ENCODE assay signal across 1 cellular context in the genomic region with DNA sequence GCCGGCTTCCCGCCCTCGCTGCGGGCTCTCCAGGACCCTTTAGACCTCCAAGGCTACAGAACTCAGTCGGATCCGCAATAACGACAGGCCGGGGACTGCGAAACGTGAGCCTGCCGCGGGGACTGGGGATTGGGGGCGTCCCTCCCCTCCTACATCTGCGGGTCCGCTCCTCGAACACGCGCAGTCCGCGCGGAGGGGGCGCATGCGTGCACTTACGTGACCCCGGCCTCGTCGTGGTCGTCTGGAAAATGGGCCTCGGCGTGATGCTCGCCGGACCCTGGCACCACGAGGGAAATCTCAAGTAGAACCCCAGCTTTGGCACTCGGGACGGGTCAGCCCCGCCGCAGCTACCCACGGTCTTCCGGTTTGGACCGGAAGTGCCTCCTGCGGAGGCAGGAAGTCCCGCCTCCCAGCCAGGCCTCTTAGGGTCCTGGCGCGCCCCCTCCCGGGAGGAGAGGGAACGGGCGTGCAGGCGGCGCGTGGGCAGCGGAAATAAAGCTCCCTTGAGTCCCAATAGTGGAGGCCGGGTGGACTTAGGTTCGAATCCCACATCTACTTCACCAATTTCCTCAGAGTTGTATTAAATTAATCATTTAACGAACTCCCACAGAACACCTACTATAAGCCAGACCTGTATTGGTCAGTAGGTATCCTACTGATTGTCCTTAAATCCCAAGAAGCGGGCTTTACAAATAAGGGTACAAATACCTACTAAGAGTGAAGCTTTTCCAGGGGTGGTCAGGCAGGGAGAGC.
TF ChIP-seq lines count a peak whose summit lies in the region.

A gene with protein sequence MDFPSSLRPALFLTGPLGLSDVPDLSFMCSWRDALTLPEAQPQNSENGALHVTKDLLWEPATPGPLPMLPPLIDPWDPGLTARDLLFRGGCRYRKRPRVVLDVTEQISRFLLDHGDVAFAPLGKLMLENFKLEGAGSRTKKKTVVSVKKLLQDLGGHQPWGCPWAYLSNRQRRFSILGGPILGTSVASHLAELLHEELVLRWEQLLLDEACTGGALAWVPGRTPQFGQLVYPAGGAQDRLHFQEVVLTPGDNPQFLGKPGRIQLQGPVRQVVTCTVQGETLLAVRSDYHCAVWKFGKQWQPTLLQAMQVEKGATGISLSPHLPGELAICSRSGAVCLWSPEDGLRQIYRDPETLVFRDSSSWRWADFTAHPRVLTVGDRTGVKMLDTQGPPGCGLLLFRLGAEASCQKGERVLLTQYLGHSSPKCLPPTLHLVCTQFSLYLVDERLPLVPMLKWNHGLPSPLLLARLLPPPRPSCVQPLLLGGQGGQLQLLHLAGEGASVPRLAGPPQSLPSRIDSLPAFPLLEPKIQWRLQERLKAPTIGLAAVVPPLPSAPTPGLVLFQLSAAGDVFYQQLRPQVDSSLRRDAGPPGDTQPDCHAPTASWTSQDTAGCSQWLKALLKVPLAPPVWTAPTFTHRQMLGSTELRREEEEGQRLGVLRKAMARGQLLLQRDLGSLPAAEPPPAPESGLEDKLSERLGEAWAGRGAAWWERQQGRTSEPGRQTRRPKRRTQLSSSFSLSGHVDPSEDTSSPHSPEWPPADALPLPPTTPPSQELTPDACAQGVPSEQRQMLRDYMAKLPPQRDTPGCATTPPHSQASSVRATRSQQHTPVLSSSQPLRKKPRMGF (minus strand): TSS at position 373 of the 753 bp plus-strand sequence. CDS start 2,069 bp downstream, outside the sequence.

TF ChIP-seq in HepG2, 621 proteins besides CTCF, POLR2A, EP300 and RAD21 (continued from another document and continues in another):
- TF ChIP-seq, protein P1, sequence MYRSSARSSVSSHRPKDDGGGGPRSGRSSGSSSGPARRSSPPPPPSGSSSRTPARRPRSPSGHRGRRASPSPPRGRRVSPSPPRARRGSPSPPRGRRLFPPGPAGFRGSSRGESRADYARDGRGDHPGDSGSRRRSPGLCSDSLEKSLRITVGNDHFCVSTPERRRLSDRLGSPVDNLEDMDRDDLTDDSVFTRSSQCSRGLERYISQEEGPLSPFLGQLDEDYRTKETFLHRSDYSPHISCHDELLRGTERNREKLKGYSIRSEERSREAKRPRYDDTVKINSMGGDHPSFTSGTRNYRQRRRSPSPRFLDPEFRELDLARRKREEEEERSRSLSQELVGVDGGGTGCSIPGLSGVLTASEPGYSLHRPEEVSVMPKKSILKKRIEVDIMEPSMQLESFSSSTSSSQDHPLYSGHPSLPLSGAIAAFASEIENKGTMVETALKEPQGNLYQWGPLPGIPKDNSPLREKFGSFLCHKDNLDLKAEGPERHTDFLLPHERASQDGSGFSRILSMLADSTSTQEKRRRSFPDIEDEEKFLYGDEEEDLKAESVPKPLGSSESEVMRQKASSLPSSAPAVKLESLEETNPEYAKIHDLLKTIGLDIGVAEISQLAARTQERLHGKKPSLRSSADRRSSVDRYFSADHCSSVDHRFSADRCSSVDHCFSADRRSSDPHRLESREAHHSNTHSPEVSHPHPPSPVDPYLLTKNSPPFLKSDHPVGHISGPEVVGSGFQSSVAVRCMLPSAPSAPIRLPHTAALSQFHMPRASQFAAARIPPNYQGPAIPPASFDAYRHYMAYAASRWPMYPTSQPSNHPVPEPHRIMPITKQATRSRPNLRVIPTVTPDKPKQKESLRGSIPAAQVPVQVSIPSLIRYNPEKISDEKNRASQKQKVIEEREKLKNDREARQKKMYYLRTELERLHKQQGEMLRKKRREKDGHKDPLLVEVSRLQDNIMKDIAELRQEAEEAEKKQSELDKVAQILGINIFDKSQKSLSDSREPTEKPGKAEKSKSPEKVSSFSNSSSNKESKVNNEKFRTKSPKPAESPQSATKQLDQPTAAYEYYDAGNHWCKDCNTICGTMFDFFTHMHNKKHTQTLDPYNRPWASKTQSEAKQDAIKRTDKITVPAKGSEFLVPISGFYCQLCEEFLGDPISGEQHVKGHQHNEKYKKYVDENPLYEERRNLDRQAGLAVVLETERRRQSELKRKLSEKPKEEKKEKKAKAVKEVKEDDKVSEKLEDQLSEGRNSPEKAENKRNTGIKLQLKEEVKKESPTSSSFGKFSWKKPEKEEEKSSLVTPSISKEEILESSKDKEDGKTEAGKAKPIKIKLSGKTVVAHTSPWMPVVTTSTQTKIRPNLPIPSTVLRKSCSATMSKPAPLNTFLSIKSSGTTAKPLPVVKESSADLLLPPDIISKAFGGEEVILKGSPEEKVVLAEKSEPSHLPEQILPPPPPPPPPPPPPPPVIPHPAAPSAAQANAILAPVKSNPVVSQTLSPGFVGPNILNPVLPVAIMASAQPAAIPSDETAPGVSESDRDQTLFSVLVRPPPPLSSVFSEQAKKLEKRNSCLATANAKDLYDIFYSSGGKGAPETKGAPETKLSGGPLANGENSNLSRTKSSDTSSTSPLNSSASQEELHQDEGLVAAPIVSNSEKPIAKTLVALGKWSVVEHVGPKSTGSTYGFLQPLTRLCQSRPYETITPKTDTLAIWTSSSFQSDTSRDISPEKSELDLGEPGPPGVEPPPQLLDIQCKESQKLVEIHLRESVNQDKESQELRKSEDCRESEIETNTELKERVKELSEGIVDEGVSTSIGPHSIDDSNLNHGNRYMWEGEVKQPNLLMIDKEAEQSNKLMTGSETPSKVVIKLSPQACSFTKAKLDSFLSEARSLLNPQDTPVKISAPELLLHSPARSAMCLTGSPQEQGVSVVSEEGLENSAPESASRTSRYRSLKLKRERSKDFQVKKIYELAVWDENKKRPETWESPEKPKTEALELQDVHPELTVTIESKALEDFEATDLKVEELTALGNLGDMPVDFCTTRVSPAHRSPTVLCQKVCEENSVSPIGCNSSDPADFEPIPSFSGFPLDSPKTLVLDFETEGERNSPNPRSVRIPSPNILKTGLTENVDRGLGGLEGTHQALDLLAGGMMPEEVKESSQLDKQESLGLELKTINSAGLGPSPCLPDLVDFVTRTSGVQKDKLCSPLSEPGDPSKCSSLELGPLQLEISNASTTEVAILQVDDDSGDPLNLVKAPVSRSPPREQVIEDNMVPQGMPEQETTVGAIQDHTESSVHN (CRISPR knock-in tag; IDR thresholded peaks at IDR 0.05), result 0 out of 2 replicates have a peak, but pooled peaks have one; percentile 22
- no peak for TF ChIP-seq MBNL3 (CRISPR knock-in tag; conservative IDR thresholded peaks at IDR 0.05)
- TF ChIP-seq, protein P2, sequence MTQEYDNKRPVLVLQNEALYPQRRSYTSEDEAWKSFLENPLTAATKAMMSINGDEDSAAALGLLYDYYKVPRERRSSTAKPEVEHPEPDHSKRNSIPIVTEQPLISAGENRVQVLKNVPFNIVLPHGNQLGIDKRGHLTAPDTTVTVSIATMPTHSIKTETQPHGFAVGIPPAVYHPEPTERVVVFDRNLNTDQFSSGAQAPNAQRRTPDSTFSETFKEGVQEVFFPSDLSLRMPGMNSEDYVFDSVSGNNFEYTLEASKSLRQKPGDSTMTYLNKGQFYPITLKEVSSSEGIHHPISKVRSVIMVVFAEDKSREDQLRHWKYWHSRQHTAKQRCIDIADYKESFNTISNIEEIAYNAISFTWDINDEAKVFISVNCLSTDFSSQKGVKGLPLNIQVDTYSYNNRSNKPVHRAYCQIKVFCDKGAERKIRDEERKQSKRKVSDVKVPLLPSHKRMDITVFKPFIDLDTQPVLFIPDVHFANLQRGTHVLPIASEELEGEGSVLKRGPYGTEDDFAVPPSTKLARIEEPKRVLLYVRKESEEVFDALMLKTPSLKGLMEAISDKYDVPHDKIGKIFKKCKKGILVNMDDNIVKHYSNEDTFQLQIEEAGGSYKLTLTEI (CRISPR knock-in tag; conservative IDR thresholded peaks at IDR 0.05), result no peak
- TF ChIP-seq ZNF317 (CRISPR knock-in tag; IDR thresholded peaks at IDR 0.05), result peak; percentile 70; the same call in 1 of the 2 replicates
- no peak for TF ChIP-seq PAF1 (CRISPR knock-in tag; IDR thresholded peaks at IDR 0.05)
- TF ChIP-seq, protein P3, sequence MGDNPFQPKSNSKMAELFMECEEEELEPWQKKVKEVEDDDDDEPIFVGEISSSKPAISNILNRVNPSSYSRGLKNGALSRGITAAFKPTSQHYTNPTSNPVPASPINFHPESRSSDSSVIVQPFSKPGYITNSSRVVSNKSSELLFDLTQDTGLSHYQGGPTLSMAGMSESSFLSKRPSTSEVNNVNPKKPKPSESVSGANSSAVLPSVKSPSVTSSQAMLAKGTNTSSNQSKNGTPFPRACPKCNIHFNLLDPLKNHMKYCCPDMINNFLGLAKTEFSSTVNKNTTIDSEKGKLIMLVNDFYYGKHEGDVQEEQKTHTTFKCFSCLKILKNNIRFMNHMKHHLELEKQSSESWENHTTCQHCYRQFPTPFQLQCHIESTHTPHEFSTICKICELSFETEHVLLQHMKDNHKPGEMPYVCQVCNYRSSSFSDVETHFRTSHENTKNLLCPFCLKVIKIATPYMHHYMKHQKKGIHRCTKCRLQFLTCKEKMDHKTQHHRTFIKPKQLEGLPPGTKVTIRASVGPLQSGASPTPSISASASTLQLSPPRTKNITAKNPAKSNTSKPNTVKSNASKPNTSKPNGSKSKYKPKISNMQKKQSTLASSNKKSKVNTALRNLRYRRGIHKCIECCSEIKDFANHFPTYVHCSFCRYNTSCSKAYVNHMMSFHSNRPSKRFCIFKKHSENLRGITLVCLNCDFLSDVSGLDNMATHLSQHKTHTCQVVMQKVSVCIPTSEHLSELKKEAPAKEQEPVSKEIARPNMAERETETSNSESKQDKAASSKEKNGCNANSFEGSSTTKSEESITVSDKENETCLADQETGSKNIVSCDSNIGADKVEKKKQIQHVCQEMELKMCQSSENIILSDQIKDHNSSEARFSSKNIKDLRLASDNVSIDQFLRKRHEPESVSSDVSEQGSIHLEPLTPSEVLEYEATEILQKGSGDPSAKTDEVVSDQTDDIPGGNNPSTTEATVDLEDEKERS (CRISPR knock-in tag; IDR thresholded peaks at IDR 0.05), result peak; percentile 56; the same call in 1 of the 2 replicates
- TF ChIP-seq HDAC1 (CRISPR knock-in tag; IDR thresholded peaks at IDR 0.05), result peak; percentile 91
- peak; percentile 96 for TF ChIP-seq KAT7 (CRISPR knock-in tag; IDR thresholded peaks at IDR 0.05; ENCODE audit: borderline replicate concordance)
- TF ChIP-seq GTF3A (CRISPR knock-in tag; conservative IDR thresholded peaks at IDR 0.05), result 0 out of 2 replicates have a peak, but pooled peaks have one; percentile 65
- TF ChIP-seq, protein P4, sequence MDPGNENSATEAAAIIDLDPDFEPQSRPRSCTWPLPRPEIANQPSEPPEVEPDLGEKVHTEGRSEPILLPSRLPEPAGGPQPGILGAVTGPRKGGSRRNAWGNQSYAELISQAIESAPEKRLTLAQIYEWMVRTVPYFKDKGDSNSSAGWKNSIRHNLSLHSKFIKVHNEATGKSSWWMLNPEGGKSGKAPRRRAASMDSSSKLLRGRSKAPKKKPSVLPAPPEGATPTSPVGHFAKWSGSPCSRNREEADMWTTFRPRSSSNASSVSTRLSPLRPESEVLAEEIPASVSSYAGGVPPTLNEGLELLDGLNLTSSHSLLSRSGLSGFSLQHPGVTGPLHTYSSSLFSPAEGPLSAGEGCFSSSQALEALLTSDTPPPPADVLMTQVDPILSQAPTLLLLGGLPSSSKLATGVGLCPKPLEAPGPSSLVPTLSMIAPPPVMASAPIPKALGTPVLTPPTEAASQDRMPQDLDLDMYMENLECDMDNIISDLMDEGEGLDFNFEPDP (CRISPR knock-in tag; conservative IDR thresholded peaks at IDR 0.05), result no peak
- TF ChIP-seq, protein P5, sequence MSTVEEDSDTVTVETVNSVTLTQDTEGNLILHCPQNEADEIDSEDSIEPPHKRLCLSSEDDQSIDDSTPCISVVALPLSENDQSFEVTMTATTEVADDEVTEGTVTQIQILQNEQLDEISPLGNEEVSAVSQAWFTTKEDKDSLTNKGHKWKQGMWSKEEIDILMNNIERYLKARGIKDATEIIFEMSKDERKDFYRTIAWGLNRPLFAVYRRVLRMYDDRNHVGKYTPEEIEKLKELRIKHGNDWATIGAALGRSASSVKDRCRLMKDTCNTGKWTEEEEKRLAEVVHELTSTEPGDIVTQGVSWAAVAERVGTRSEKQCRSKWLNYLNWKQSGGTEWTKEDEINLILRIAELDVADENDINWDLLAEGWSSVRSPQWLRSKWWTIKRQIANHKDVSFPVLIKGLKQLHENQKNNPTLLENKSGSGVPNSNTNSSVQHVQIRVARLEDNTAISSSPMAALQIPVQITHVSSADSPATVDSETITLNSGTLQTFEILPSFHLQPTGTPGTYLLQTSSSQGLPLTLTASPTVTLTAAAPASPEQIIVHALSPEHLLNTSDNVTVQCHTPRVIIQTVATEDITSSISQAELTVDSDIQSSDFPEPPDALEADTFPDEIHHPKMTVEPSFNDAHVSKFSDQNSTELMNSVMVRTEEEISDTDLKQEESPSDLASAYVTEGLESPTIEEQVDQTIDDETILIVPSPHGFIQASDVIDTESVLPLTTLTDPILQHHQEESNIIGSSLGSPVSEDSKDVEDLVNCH (CRISPR knock-in tag; IDR thresholded peaks at IDR 0.05), result no peak
- TF ChIP-seq ATF7 (IDR thresholded peaks at IDR 0.05), result no peak
- TF ChIP-seq ATF7 (CRISPR knock-in tag; IDR thresholded peaks at IDR 0.05), result no peak
- no peak for TF ChIP-seq ZNF382 (CRISPR knock-in tag; IDR thresholded peaks at IDR 0.05; ENCODE audit: borderline replicate concordance)
- TF ChIP-seq ZNF720 (CRISPR knock-in tag; IDR thresholded peaks at IDR 0.05), result 0 out of 2 replicates have a peak, but pooled peaks have one; percentile 45
- TF ChIP-seq GPN1 (CRISPR knock-in tag; IDR thresholded peaks at IDR 0.05; ENCODE audit: borderline replicate concordance), result peak; percentile 74; the same call in 1 of the 2 replicates
- peak; percentile 68; the same call in 1 of the 2 replicates for TF ChIP-seq CAMTA2 (CRISPR knock-in tag; IDR thresholded peaks at IDR 0.05; ENCODE audit: borderline replicate concordance)
- TF ChIP-seq GLI4 (CRISPR knock-in tag; IDR thresholded peaks at IDR 0.05; ENCODE audit: borderline replicate concordance), result no peak
- TF ChIP-seq, protein P6, sequence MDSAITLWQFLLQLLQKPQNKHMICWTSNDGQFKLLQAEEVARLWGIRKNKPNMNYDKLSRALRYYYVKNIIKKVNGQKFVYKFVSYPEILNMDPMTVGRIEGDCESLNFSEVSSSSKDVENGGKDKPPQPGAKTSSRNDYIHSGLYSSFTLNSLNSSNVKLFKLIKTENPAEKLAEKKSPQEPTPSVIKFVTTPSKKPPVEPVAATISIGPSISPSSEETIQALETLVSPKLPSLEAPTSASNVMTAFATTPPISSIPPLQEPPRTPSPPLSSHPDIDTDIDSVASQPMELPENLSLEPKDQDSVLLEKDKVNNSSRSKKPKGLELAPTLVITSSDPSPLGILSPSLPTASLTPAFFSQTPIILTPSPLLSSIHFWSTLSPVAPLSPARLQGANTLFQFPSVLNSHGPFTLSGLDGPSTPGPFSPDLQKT (CRISPR knock-in tag; IDR thresholded peaks at IDR 0.05; ENCODE audit: borderline replicate concordance), result peak; percentile 75; the same call in 1 of the 2 replicates
- TF ChIP-seq, protein P7, sequence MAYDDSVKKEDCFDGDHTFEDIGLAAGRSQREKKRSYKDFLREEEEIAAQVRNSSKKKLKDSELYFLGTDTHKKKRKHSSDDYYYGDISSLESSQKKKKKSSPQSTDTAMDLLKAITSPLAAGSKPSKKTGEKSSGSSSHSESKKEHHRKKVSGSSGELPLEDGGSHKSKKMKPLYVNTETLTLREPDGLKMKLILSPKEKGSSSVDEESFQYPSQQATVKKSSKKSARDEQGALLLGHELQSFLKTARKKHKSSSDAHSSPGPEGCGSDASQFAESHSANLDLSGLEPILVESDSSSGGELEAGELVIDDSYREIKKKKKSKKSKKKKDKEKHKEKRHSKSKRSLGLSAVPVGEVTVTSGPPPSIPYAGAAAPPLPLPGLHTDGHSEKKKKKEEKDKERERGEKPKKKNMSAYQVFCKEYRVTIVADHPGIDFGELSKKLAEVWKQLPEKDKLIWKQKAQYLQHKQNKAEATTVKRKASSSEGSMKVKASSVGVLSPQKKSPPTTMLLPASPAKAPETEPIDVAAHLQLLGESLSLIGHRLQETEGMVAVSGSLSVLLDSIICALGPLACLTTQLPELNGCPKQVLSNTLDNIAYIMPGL (CRISPR knock-in tag; IDR thresholded peaks at IDR 0.05; ENCODE audit: borderline replicate concordance in 1 of 2, low read depth in 1 of 2), result peak; percentile 96 to 97
- TF ChIP-seq HOXA7 (CRISPR knock-in tag; IDR thresholded peaks at IDR 0.05), result no peak
- no peak for TF ChIP-seq ZNF260 (CRISPR knock-in tag; IDR thresholded peaks at IDR 0.05; ENCODE audit: borderline replicate concordance, low read depth)
- TF ChIP-seq PCBP2 (optimal IDR thresholded peaks at IDR 0.05; ENCODE audit: low read depth, low read length, poor library complexity, severe bottlenecking), result no peak
- peak; percentile 69; the same call in 1 of the 2 replicates for TF ChIP-seq CREM (IDR thresholded peaks at IDR 0.05)
- 0 out of 2 replicates have a peak, but pooled peaks have one; percentile 15 for TF ChIP-seq CREM (CRISPR knock-in tag; IDR thresholded peaks at IDR 0.05)
